10 cellular contexts compared by ENCODE assay signal in genomic region chr7:156650042-156650441, GRCh38. TPM values are rescaled to one million over a fixed set of nuclear protein-coding genes. Genes with fewer than 3 reads are reported as not detected.
DNase-seq lines count a peak whose midpoint lies in the region; ATAC-seq, FAIRE-seq and TF ChIP-seq lines count a peak whose summit lies in the region.
"Had no signal": no experiment of that assay in that cellular context is flagged by ENCODE, and none has a peak within 500 bp of the region (broad histone marks: within the 10 kb centered on the region; RNA-seq: fewer than 3 reads in every experiment).

No MANE protein-coding gene starts in this region.

- TF ChIP-seq CTCF in D721Med (IDR thresholded peaks at IDR 0.05; ENCODE audit: insufficient read depth, missing control alignments) = peak; percentile 26
- peak; percentile 31 for TF ChIP-seq CTCF in lower lobe of right lung (IDR thresholded peaks at IDR 0.05)
- peak in 1 of 4 experiments; percentile 4 for TF ChIP-seq CTCF in sigmoid colon (IDR thresholded peaks at IDR 0.05)

- H3K27me3 ChIP-seq in lower lobe of right lung (ENCODE audit: low read depth) (no peaks in the 10 kb centered on the region), sigmoid colon (peaks cover 0 to 49% (median 9%) of the 10 kb centered on the region in 3 donors)

- no peak for TF ChIP-seq POLR2A in sigmoid colon (IDR thresholded peaks at IDR 0.05)

- H3K4me1 ChIP-seq in lower lobe of right lung (no peaks in the 10 kb centered on the region), sigmoid colon (no peaks in the 10 kb centered on the region)

- H3K36me3 ChIP-seq in lower lobe of right lung (no peaks in the 10 kb centered on the region), sigmoid colon (no peaks in the 10 kb centered on the region)

- ATAC-seq in HG03280 (IDR thresholded peaks at IDR 0.05; ENCODE audit: unreplicated experiment) (peak; percentile 51), lower lobe of right lung (peak; percentile 77 to 83), HG03175 (IDR thresholded peaks at IDR 0.05; ENCODE audit: unreplicated experiment) (no peak)
- ATAC-seq: T-cell had no signal

- H3K4me3 ChIP-seq in lower lobe of right lung (no peak overlapping the region), sigmoid colon (no peak overlapping the region)

- H3K9me3 ChIP-seq in lower lobe of right lung (no peaks in the 10 kb centered on the region), sigmoid colon (no peaks in the 10 kb centered on the region)

- 26 to 44% methylated on average over 9 of the region's 9 CpGs for WGBS in sigmoid colon, 2 donors

- no peak for FAIRE-seq in D721Med (lab: Jason Lieb, UNC)
- FAIRE-seq: GM18507 had no signal

- DNase-seq in D721Med (ENCODE audit: insufficient read length, low spot score) (no peak), amniotic epithelial cell (ENCODE audit: low read depth) (peak; percentile 7), lower lobe of right lung (no peak), sigmoid colon (no peak), cerebellar nuclear complex (lab: John Stamatoyannopoulos, UW) (no peak), NCI-H187 treated with DMSO at 0.1 percent for 48 hours (lab: John Stamatoyannopoulos, UW) (no peak)
- DNase-seq: T-cell had no signal

- TF ChIP-seq EP300 in sigmoid colon (IDR thresholded peaks at IDR 0.05) = no peak

- intact Hi-C loops in lower lobe of right lung (cut with DNase I) (no loop called here), sigmoid colon (cut with DNase I) (no loop called here)

- H3K27ac ChIP-seq in lower lobe of right lung (no peak overlapping the region), sigmoid colon (no peak overlapping the region)

RNA-seq across cellular contexts. Expression of gene RNF32, which starts 9.5 kb away (rescaled TPM):
- total RNA-seq in lower lobe of right lung (3.0 TPM), sigmoid colon (1 to 10 TPM in 1 of 4 donors, under 1 TPM in 3; 0.36 to 2.1 (median 0.82) TPM)
- 1 to 10 TPM; 1.5 to 3.7 (median 2.4) TPM for polyA plus RNA-seq in sigmoid colon
